ENCODE assay signal across 18 cellular contexts in genomic region chr1:184112176-184112948, GRCh38.
"Had no signal": no experiment of that assay in that cellular context is flagged by ENCODE, and none has a peak within 500 bp of the region (broad histone marks: within the 10 kb centered on the region; RNA-seq: fewer than 3 reads in every experiment).

No MANE protein-coding gene starts in this region.

- ATAC-seq: right cardiac atrium; stimulated activated memory B cell treated with anti-CD40 and anti-IgM and Interleukin-4, amounts not matched to agents 10 μg/mL and 1 μg/mL and 100 μg/mL, for 72 hours had no signal

- H3K9me3 Mint-ChIP-seq: activated naive CD4-positive, alpha-beta T cell treated with anti-CD3 and anti-CD28 coated beads, Interleukin-2, amount 50 U/mL, for 24 hours; T-helper 2 cell treated with Interferon-gamma antibody and Interleukin-4, amounts not matched to agents 5 μg/mL and 100 μg/mL, for 36 hours had no signal

- H3K27me3 Mint-ChIP-seq: activated naive CD4-positive, alpha-beta T cell treated with anti-CD3 and anti-CD28 coated beads, Interleukin-2, amount 50 U/mL, for 24 hours; progenitor cell of endocrine pancreas; stimulated activated memory B cell treated with anti-CD40 and anti-IgM and Interleukin-4, amounts not matched to agents 10 μg/mL and 1 μg/mL and 100 μg/mL, for 72 hours had no signal

- H3K36me3 ChIP-seq: adrenal gland, esophagus squamous epithelium, spleen, thoracic aorta, upper lobe of left lung had no signal

- H3K27ac ChIP-seq: adrenal gland, esophagus squamous epithelium, spleen, thoracic aorta, upper lobe of left lung had no signal

- DNase-seq: activated CD4-positive, alpha-beta T cell treated with anti-CD3 and anti-CD28 coated beads, Interleukin-2, amount 50 U/mL, for 48 hours; activated gamma-delta T cell; adrenal gland; effector CD8-positive, alpha-beta T cell; esophagus squamous epithelium; midbrain; nephron progenitor cell; occipital lobe; right cardiac atrium; spleen; stimulated activated CD4-positive, alpha-beta T cell treated with anti-CD3 and anti-CD28 coated beads, Interleukin-4, amount 100 ng/mL, for 4 hours; upper lobe of left lung had no signal

- H3K27ac Mint-ChIP-seq: activated naive CD4-positive, alpha-beta T cell treated with anti-CD3 and anti-CD28 coated beads, Interleukin-2, amount 50 U/mL, for 24 hours; nephron progenitor cell; progenitor cell of endocrine pancreas; stimulated activated memory B cell treated with anti-CD40 and anti-IgM and Interleukin-4, amounts not matched to agents 10 μg/mL and 1 μg/mL and 100 μg/mL, for 72 hours; T-helper 2 cell treated with Interferon-gamma antibody and Interleukin-4, amounts not matched to agents 5 μg/mL and 100 μg/mL, for 36 hours had no signal

- H3K4me3 Mint-ChIP-seq: activated naive CD4-positive, alpha-beta T cell treated with anti-CD3 and anti-CD28 coated beads, Interleukin-2, amount 50 U/mL, for 24 hours; nephron progenitor cell; stimulated activated memory B cell treated with anti-CD40 and anti-IgM and Interleukin-4, amounts not matched to agents 10 μg/mL and 1 μg/mL and 100 μg/mL, for 72 hours; T-helper 2 cell treated with Interferon-gamma antibody and Interleukin-4, amounts not matched to agents 5 μg/mL and 100 μg/mL, for 36 hours had no signal

- H3K4me3 ChIP-seq: adrenal gland, esophagus squamous epithelium, lung, spleen, thoracic aorta, upper lobe of left lung had no signal

- H3K9me3 ChIP-seq: adrenal gland, esophagus squamous epithelium, spleen, thoracic aorta, upper lobe of left lung had no signal

- H3K27me3 ChIP-seq: adrenal gland, esophagus squamous epithelium, spleen, upper lobe of left lung had no signal

- H3K4me1 ChIP-seq: adrenal gland, esophagus squamous epithelium, upper lobe of left lung had no signal
